8 cellular contexts compared by ENCODE assay signal in genomic region chr15:69593981-69594966, GRCh38.
DNase-seq lines count a peak whose midpoint lies in the region; ATAC-seq, FAIRE-seq and TF ChIP-seq lines count a peak whose summit lies in the region.

No MANE protein-coding gene starts in this region.

- TF ChIP-seq POLR2A in GM12891 (IDR thresholded peaks at IDR 0.05; ENCODE audit: low read depth, low read length): no peak

- H3K9me3 Mint-ChIP-seq in naive thymus-derived CD8-positive, alpha-beta T cell: no peaks in the 10 kb centered on the region
- no peaks in the 10 kb centered on the region for H3K9me3 Mint-ChIP-seq in activated CD4-positive, alpha-beta memory T cell treated with anti-CD3 and anti-CD28 coated beads, Interleukin-2, amount 10 ng/mL, durations not matched to agents 7 days and 5 days

- peak overlapping the region in 3 of 10 donors; percentile 39 to 49 (median 43) for H3K4me3 Mint-ChIP-seq in naive thymus-derived CD8-positive, alpha-beta T cell
- no peak overlapping the region for H3K4me3 Mint-ChIP-seq in activated CD4-positive, alpha-beta memory T cell treated with anti-CD3 and anti-CD28 coated beads, Interleukin-2, amount 10 ng/mL, durations not matched to agents 7 days and 5 days

- peak; percentile 37 to 44 for ATAC-seq in naive thymus-derived CD8-positive, alpha-beta T cell
- ATAC-seq in HG02973 (IDR thresholded peaks at IDR 0.05; ENCODE audit: unreplicated experiment) (no peak), HG03280 (IDR thresholded peaks at IDR 0.05; ENCODE audit: unreplicated experiment) (no peak)

- CTCF ChIA-PET in activated CD4-positive, alpha-beta memory T cell treated with anti-CD3 and anti-CD28 coated beads, Interleukin-2, amount 10 ng/mL, durations not matched to agents 7 days and 5 days (lab: Charles Lee): no interaction called here

- peaks cover 2 to 27% (median 17%) of the 10 kb centered on the region in 5 donors for H3K27me3 Mint-ChIP-seq in naive thymus-derived CD8-positive, alpha-beta T cell
- peaks cover 21% of the 10 kb centered on the region for H3K27me3 Mint-ChIP-seq in activated CD4-positive, alpha-beta memory T cell treated with anti-CD3 and anti-CD28 coated beads, Interleukin-2, amount 10 ng/mL, durations not matched to agents 7 days and 5 days

- peak overlapping the region in 1 of 10 donors; percentile 20 for H3K27ac Mint-ChIP-seq in naive thymus-derived CD8-positive, alpha-beta T cell
- H3K27ac Mint-ChIP-seq in activated CD4-positive, alpha-beta memory T cell treated with anti-CD3 and anti-CD28 coated beads, Interleukin-2, amount 10 ng/mL, durations not matched to agents 7 days and 5 days: no peak overlapping the region

- DNase-seq in DMS153 treated with DMSO at 0.1 percent for 48 hours (lab: John Stamatoyannopoulos, UW; ENCODE audit: unreplicated experiment): peak; percentile 92
- peak; percentile 73 for DNase-seq in NCI-H2171 treated with DMSO at 0.1 percent for 48 hours (lab: John Stamatoyannopoulos, UW)
- DNase-seq in cerebellum (ENCODE audit: low spot score): peak; percentile 16
- DNase-seq in naive thymus-derived CD8-positive, alpha-beta T cell: no peak
- DNase-seq in activated CD4-positive, alpha-beta memory T cell treated with anti-CD3 and anti-CD28 coated beads, Interleukin-2, amount 10 ng/mL, durations not matched to agents 7 days and 5 days: no peak
- DNase-seq in GM12891 (ENCODE audit: insufficient read length, low spot score): no peak

- peaks cover 7 to 23% (median 14%) of the 10 kb centered on the region in 4 donors for H3K4me1 Mint-ChIP-seq in naive thymus-derived CD8-positive, alpha-beta T cell
- no peaks in the 10 kb centered on the region for H3K4me1 Mint-ChIP-seq in activated CD4-positive, alpha-beta memory T cell treated with anti-CD3 and anti-CD28 coated beads, Interleukin-2, amount 10 ng/mL, durations not matched to agents 7 days and 5 days

- no peaks in the 10 kb centered on the region for H3K36me3 Mint-ChIP-seq in naive thymus-derived CD8-positive, alpha-beta T cell
- H3K36me3 Mint-ChIP-seq in activated CD4-positive, alpha-beta memory T cell treated with anti-CD3 and anti-CD28 coated beads, Interleukin-2, amount 10 ng/mL, durations not matched to agents 7 days and 5 days (ENCODE audit: low read depth): no peaks in the 10 kb centered on the region

- POLR2A ChIA-PET in naive thymus-derived CD8-positive, alpha-beta T cell (lab: Charles Lee): no interaction called here
- POLR2A ChIA-PET in activated CD4-positive, alpha-beta memory T cell treated with anti-CD3 and anti-CD28 coated beads, Interleukin-2, amount 10 ng/mL, durations not matched to agents 7 days and 5 days (lab: Charles Lee): no interaction called here

- FAIRE-seq in GM12891 (lab: Jason Lieb, UNC): no peak

TF ChIP-seq in GM12891, 5 proteins besides CTCF, POLR2A, EP300 and RAD21:
- no peak for TF ChIP-seq PAX5 (IDR thresholded peaks at IDR 0.05; ENCODE audit: insufficient read depth, low read length, severe bottlenecking)
- TF ChIP-seq SPI1 (IDR thresholded peaks at IDR 0.05; ENCODE audit: low read depth, low read length): no peak
- no peak for TF ChIP-seq POU2F2 (IDR thresholded peaks at IDR 0.05; ENCODE audit: low read depth, low read length)
- TF ChIP-seq POLR2AphosphoS5 (IDR thresholded peaks at IDR 0.05; ENCODE audit: low read depth, low read length): no peak
- no peak for TF ChIP-seq TAF1 (IDR thresholded peaks at IDR 0.05; ENCODE audit: low read depth, low read length)

Comparison
In these comparisons a context has a peak if more than half of its experiments do, and no peak if none do; other contexts are left out.
1. DNase-seq: peak in DMS153 treated with DMSO at 0.1 percent for 48 hours (single experiment), NCI-H2171 treated with DMSO at 0.1 percent for 48 hours (single experiment) and cerebellum (single experiment); none in naive thymus-derived CD8-positive, alpha-beta T cell (0 of 10), activated CD4-positive, alpha-beta memory T cell treated with anti-CD3 and anti-CD28 coated beads, Interleukin-2, amount 10 ng/mL, durations not matched to agents 7 days and 5 days (single experiment) and GM12891 (single experiment).
2. ATAC-seq: peak in naive thymus-derived CD8-positive, alpha-beta T cell (2 of 2); none in HG02973 (single experiment) and HG03280 (single experiment).